ENCODE assay signal across 1 cellular context in the genomic region with DNA sequence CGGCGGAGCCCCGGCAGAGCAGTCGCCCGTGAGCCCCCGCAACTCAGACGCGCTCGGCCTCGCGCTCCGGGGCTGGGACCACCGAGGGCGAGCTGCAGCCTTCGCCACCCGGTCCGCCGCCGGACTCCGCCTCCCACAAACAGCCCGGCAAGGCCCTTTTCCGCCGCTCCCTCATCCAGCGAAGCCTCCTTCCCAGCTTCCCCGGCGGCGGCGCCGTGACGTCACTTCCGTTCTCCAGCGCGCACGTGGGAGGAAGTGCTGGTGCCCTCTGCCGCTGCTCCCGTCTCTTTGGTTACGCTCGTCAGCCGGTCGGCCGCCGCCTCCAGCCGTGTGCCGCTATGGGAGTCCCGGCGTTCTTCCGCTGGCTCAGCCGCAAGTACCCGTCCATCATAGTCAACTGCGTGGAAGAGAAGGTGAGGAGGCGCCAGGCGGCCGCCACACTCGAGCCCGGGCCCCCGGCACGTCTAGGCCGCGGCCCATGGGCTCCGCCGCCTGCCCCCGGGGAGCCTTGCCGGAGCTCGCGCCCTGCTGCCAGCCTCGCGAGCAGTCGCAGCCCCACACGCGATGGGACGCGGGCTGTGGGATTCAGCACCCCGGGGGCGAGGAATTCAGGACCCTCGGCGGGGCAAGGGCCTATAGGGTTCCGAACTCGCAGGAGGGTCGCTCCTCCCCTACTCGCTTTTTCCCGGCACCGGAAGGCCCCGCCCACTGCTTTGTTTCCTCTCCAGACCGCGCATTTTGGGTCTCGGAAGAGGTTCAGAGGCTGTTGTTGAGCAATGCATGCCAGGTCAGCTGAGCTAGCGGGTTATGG.
A peak's percentile ranks its signal among the peaks of the same experiment; 100 is the strongest.
TF ChIP-seq lines count a peak whose summit lies in the region.

TSS of gene XRN2 (plus strand) at position 271 of the 811 bp plus-strand sequence. CDS start at position 339, 68 bp downstream.

TF ChIP-seq in K562, 482 proteins besides CTCF, POLR2A, EP300 and RAD21 (continued from another document and continues in another):
- TF ChIP-seq, protein P1, sequence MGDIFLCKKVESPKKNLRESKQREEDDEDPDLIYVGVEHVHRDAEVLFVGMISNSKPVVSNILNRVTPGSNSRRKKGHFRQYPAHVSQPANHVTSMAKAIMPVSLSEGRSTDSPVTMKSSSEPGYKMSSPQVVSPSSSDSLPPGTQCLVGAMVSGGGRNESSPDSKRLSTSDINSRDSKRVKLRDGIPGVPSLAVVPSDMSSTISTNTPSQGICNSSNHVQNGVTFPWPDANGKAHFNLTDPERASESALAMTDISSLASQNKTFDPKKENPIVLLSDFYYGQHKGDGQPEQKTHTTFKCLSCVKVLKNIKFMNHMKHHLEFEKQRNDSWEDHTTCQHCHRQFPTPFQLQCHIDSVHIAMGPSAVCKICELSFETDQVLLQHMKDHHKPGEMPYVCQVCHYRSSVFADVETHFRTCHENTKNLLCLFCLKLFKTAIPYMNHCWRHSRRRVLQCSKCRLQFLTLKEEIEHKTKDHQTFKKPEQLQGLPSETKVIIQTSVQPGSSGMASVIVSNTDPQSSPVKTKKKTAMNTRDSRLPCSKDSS (IDR thresholded peaks at IDR 0.05; ENCODE audit: low read depth, partially characterized antibody): no peak
- TF ChIP-seq E4F1 (CRISPR knock-in tag; IDR thresholded peaks at IDR 0.05; ENCODE audit: borderline replicate concordance): no peak
- TF ChIP-seq ZSCAN29 (IDR thresholded peaks at IDR 0.05): no peak
- no peak for TF ChIP-seq ZNF586 (CRISPR knock-in tag; conservative IDR thresholded peaks at IDR 0.05)
- TF ChIP-seq ZBTB8A (IDR thresholded peaks at IDR 0.05; ENCODE audit: partially characterized antibody): no peak
- peak; percentile 60; the same call in 1 of the 2 replicates for TF ChIP-seq KLF1 (tag; IDR thresholded peaks at IDR 0.05)
- no peak for TF ChIP-seq NFXL1 (CRISPR knock-in tag; IDR thresholded peaks at IDR 0.05)
- TF ChIP-seq ELF2 (CRISPR knock-in tag; IDR thresholded peaks at IDR 0.05): peak; percentile 78; the same call in 1 of the 2 replicates
- TF ChIP-seq NFIX (CRISPR knock-in tag; IDR thresholded peaks at IDR 0.05; ENCODE audit: low read depth): no peak
- no peak for TF ChIP-seq ZEB2 (IDR thresholded peaks at IDR 0.05)
- peak in 1 of 2 experiments; percentile 90; a peak in 2 of 4 replicates for TF ChIP-seq HDAC1 (IDR thresholded peaks at IDR 0.05)
- no peak for TF ChIP-seq HLTF (IDR thresholded peaks at IDR 0.05)
- TF ChIP-seq, protein P2, sequence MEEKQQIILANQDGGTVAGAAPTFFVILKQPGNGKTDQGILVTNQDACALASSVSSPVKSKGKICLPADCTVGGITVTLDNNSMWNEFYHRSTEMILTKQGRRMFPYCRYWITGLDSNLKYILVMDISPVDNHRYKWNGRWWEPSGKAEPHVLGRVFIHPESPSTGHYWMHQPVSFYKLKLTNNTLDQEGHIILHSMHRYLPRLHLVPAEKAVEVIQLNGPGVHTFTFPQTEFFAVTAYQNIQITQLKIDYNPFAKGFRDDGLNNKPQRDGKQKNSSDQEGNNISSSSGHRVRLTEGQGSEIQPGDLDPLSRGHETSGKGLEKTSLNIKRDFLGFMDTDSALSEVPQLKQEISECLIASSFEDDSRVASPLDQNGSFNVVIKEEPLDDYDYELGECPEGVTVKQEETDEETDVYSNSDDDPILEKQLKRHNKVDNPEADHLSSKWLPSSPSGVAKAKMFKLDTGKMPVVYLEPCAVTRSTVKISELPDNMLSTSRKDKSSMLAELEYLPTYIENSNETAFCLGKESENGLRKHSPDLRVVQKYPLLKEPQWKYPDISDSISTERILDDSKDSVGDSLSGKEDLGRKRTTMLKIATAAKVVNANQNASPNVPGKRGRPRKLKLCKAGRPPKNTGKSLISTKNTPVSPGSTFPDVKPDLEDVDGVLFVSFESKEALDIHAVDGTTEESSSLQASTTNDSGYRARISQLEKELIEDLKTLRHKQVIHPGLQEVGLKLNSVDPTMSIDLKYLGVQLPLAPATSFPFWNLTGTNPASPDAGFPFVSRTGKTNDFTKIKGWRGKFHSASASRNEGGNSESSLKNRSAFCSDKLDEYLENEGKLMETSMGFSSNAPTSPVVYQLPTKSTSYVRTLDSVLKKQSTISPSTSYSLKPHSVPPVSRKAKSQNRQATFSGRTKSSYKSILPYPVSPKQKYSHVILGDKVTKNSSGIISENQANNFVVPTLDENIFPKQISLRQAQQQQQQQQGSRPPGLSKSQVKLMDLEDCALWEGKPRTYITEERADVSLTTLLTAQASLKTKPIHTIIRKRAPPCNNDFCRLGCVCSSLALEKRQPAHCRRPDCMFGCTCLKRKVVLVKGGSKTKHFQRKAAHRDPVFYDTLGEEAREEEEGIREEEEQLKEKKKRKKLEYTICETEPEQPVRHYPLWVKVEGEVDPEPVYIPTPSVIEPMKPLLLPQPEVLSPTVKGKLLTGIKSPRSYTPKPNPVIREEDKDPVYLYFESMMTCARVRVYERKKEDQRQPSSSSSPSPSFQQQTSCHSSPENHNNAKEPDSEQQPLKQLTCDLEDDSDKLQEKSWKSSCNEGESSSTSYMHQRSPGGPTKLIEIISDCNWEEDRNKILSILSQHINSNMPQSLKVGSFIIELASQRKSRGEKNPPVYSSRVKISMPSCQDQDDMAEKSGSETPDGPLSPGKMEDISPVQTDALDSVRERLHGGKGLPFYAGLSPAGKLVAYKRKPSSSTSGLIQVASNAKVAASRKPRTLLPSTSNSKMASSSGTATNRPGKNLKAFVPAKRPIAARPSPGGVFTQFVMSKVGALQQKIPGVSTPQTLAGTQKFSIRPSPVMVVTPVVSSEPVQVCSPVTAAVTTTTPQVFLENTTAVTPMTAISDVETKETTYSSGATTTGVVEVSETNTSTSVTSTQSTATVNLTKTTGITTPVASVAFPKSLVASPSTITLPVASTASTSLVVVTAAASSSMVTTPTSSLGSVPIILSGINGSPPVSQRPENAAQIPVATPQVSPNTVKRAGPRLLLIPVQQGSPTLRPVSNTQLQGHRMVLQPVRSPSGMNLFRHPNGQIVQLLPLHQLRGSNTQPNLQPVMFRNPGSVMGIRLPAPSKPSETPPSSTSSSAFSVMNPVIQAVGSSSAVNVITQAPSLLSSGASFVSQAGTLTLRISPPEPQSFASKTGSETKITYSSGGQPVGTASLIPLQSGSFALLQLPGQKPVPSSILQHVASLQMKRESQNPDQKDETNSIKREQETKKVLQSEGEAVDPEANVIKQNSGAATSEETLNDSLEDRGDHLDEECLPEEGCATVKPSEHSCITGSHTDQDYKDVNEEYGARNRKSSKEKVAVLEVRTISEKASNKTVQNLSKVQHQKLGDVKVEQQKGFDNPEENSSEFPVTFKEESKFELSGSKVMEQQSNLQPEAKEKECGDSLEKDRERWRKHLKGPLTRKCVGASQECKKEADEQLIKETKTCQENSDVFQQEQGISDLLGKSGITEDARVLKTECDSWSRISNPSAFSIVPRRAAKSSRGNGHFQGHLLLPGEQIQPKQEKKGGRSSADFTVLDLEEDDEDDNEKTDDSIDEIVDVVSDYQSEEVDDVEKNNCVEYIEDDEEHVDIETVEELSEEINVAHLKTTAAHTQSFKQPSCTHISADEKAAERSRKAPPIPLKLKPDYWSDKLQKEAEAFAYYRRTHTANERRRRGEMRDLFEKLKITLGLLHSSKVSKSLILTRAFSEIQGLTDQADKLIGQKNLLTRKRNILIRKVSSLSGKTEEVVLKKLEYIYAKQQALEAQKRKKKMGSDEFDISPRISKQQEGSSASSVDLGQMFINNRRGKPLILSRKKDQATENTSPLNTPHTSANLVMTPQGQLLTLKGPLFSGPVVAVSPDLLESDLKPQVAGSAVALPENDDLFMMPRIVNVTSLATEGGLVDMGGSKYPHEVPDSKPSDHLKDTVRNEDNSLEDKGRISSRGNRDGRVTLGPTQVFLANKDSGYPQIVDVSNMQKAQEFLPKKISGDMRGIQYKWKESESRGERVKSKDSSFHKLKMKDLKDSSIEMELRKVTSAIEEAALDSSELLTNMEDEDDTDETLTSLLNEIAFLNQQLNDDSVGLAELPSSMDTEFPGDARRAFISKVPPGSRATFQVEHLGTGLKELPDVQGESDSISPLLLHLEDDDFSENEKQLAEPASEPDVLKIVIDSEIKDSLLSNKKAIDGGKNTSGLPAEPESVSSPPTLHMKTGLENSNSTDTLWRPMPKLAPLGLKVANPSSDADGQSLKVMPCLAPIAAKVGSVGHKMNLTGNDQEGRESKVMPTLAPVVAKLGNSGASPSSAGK (IDR thresholded peaks at IDR 0.05): peak; percentile 53; the same call in 1 of the 2 replicates
- no peak for TF ChIP-seq MAFG (tag; conservative IDR thresholded peaks at IDR 0.05)
- 0 out of 2 replicates have a peak, but pooled peaks have one; percentile 23 for TF ChIP-seq SMAD4 (CRISPR knock-in tag; conservative IDR thresholded peaks at IDR 0.05)
- TF ChIP-seq ZNF764 (CRISPR knock-in tag; IDR thresholded peaks at IDR 0.05; ENCODE audit: low read depth): no peak
- no peak for TF ChIP-seq KLF13 (tag; IDR thresholded peaks at IDR 0.05; ENCODE audit: borderline replicate concordance, low read depth)
- TF ChIP-seq SNIP1 (IDR thresholded peaks at IDR 0.05; ENCODE audit: low read depth): no peak
- TF ChIP-seq NCOA1 (IDR thresholded peaks at IDR 0.05; ENCODE audit: low read depth): no peak
- TF ChIP-seq FOXJ2 (tag; IDR thresholded peaks at IDR 0.05): no peak
- TF ChIP-seq EP400 (IDR thresholded peaks at IDR 0.05): peak; percentile 96
- TF ChIP-seq CSDE1 (IDR thresholded peaks at IDR 0.05): peak in 1 of 2 experiments; percentile 59; a peak in 2 of 4 replicates
- TF ChIP-seq SLC30A9 (CRISPR knock-in tag; IDR thresholded peaks at IDR 0.05): no peak
- TF ChIP-seq ZNF668 (CRISPR knock-in tag; IDR thresholded peaks at IDR 0.05): no peak
- TF ChIP-seq CREM (IDR thresholded peaks at IDR 0.05; ENCODE audit: low read depth): peak; percentile 97
- TF ChIP-seq EHMT2 (IDR thresholded peaks at IDR 0.05): no peak
- no peak for TF ChIP-seq ZFP30 (CRISPR knock-in tag; IDR thresholded peaks at IDR 0.05; ENCODE audit: borderline replicate concordance)
- TF ChIP-seq DDX20 (tag; IDR thresholded peaks at IDR 0.05; ENCODE audit: low read depth): no peak
- TF ChIP-seq ATF2 (CRISPR knock-in tag; IDR thresholded peaks at IDR 0.05): no peak
- TF ChIP-seq, protein P3, sequence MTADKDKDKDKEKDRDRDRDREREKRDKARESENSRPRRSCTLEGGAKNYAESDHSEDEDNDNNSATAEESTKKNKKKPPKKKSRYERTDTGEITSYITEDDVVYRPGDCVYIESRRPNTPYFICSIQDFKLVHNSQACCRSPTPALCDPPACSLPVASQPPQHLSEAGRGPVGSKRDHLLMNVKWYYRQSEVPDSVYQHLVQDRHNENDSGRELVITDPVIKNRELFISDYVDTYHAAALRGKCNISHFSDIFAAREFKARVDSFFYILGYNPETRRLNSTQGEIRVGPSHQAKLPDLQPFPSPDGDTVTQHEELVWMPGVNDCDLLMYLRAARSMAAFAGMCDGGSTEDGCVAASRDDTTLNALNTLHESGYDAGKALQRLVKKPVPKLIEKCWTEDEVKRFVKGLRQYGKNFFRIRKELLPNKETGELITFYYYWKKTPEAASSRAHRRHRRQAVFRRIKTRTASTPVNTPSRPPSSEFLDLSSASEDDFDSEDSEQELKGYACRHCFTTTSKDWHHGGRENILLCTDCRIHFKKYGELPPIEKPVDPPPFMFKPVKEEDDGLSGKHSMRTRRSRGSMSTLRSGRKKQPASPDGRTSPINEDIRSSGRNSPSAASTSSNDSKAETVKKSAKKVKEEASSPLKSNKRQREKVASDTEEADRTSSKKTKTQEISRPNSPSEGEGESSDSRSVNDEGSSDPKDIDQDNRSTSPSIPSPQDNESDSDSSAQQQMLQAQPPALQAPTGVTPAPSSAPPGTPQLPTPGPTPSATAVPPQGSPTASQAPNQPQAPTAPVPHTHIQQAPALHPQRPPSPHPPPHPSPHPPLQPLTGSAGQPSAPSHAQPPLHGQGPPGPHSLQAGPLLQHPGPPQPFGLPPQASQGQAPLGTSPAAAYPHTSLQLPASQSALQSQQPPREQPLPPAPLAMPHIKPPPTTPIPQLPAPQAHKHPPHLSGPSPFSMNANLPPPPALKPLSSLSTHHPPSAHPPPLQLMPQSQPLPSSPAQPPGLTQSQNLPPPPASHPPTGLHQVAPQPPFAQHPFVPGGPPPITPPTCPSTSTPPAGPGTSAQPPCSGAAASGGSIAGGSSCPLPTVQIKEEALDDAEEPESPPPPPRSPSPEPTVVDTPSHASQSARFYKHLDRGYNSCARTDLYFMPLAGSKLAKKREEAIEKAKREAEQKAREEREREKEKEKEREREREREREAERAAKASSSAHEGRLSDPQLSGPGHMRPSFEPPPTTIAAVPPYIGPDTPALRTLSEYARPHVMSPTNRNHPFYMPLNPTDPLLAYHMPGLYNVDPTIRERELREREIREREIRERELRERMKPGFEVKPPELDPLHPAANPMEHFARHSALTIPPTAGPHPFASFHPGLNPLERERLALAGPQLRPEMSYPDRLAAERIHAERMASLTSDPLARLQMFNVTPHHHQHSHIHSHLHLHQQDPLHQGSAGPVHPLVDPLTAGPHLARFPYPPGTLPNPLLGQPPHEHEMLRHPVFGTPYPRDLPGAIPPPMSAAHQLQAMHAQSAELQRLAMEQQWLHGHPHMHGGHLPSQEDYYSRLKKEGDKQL (CRISPR knock-in tag; IDR thresholded peaks at IDR 0.05; ENCODE audit: borderline replicate concordance): no peak
- no peak for TF ChIP-seq TEAD1 (CRISPR knock-in tag; IDR thresholded peaks at IDR 0.05)
- TF ChIP-seq ZNF197 (CRISPR knock-in tag; IDR thresholded peaks at IDR 0.05; ENCODE audit: low read depth): no peak
- TF ChIP-seq, protein P4, sequence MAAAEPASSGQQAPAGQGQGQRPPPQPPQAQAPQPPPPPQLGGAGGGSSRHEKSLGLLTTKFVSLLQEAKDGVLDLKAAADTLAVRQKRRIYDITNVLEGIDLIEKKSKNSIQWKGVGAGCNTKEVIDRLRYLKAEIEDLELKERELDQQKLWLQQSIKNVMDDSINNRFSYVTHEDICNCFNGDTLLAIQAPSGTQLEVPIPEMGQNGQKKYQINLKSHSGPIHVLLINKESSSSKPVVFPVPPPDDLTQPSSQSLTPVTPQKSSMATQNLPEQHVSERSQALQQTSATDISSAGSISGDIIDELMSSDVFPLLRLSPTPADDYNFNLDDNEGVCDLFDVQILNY (CRISPR knock-in tag; IDR thresholded peaks at IDR 0.05): no peak
